ENCODE assay signal across 8 cellular contexts in genomic region chr17:39199986-39200879, GRCh38. TPM values are rescaled to one million over a fixed set of nuclear protein-coding genes. Genes with fewer than 3 reads are reported as not detected.
DNase-seq lines count a peak whose midpoint lies in the region; ATAC-seq, FAIRE-seq and TF ChIP-seq lines count a peak whose summit lies in the region.

Gene RPL19 (plus strand): TSS chr17:39200283. CDS start chr17:39200345, 62 bp downstream.

- H3K36me3 ChIP-seq in pancreas (peaks cover 5 to 39% (median 27%) of the 10 kb centered on the region in 3 donors), thyroid gland (peaks cover 38 to 40% of the 10 kb centered on the region in 2 donors)

- H3K9me3 ChIP-seq in pancreas, result no peaks in the 10 kb centered on the region
- no peaks in the 10 kb centered on the region for H3K9me3 ChIP-seq in thyroid gland

- intact Hi-C loops in Right ventricle myocardium superior (cut with DNase I), result no loop called here
- intact Hi-C loops in pancreas (cut with DNase I), result no loop called here
- intact Hi-C loops in thyroid gland (cut with DNase I), result no loop called here

- TF ChIP-seq CTCF in GM10266 (IDR thresholded peaks at IDR 0.05; ENCODE audit: control insufficient read depth, insufficient read depth, low read depth, missing control alignments) (no peak), pancreas (IDR thresholded peaks at IDR 0.05) (no peak), thyroid gland (IDR thresholded peaks at IDR 0.05) (peak in 1 of 6 experiments; percentile 15)

- FAIRE-seq in pancreas (lab: Jason Lieb, UNC), result peak; percentile 61

- peak within 1 kb of the TSS; percentile 94 to 99 (median 98) for H3K27ac ChIP-seq in pancreas
- H3K27ac ChIP-seq in thyroid gland, result peak within 1 kb of the TSS; percentile 96 to 100 (median 96)

- peak; percentile 65 for ATAC-seq in HG02678 (IDR thresholded peaks at IDR 0.05; ENCODE audit: unreplicated experiment)
- ATAC-seq in Right ventricle myocardium superior (ENCODE audit: poor library complexity), result peak; percentile 87
- peak; percentile 85 to 92 (median 86) for ATAC-seq in pancreas

- H3K4me1 ChIP-seq in pancreas, result peaks cover 0 to 13% (median 12%) of the 10 kb centered on the region in 3 donors
- H3K4me1 ChIP-seq in thyroid gland, result peaks cover 39 to 42% of the 10 kb centered on the region in 2 donors

- TF ChIP-seq POLR2A in thyroid gland (IDR thresholded peaks at IDR 0.05), result peak in 1 of 2 donors; percentile 78

- H3K4me3 ChIP-seq in pancreas, result peak within 1 kb of the TSS; percentile 73 to 96 (median 86)
- H3K4me3 ChIP-seq in thyroid gland (replicated peaks in 1 of 3), result peak within 1 kb of the TSS; percentile 75 to 81 (median 79)

- no peaks in the 10 kb centered on the region for H3K27me3 ChIP-seq in pancreas
- no peaks in the 10 kb centered on the region for H3K27me3 ChIP-seq in thyroid gland

- DNase-seq in GM10266 (ENCODE audit: extremely low spot score) (peak; percentile 96), NCI-H1436 (lab: John Stamatoyannopoulos, UW) (peak; percentile 96), SW480 (ENCODE audit: low spot score) (peak; percentile 96), Right ventricle myocardium superior (peak; percentile 92), pancreas (peak; percentile 84 to 92 (median 87)), thyroid gland (peak; percentile 91 to 92)
- DNase-seq in activated naive CD8-positive, alpha-beta T cell treated with anti-CD3 and anti-CD28 coated beads, Interleukin-2, amount 50 U/mL, for 16 hours (ENCODE audit: low read depth, low spot score), result peak; percentile 81

- WGBS in pancreas, 2 donors, result 0 to 1% methylated on average over 53 to 56 of the region's 56 CpGs
- WGBS in thyroid gland, 2 donors, result 0% methylated on average over 19 to 43 of the region's 56 CpGs

RNA-seq across cellular contexts. Expression of gene RPL19, which starts in this region (rescaled TPM):
- total RNA-seq in Right ventricle myocardium superior (934 TPM), pancreas (1,000 to 10,000 TPM in 3 of 6 donors, 100 to 1,000 TPM in 3; 925 to 1,465 (median 1,055) TPM), thyroid gland (1,000 to 10,000 TPM; 2,008 to 3,549 (median 2,319) TPM)
- 1,000 to 10,000 TPM; 1,688 to 1,714 TPM for polyA plus RNA-seq in pancreas

Comparison
In these comparisons a context has a peak if more than half of its experiments do, and no peak if none do; other contexts are left out.
1. Peak in every context shown above with its lines: DNase-seq, ATAC-seq, H3K4me3 ChIP-seq and H3K27ac ChIP-seq.